ENCODE assay signal across 9 cellular contexts in genomic region chr7:43954524-43955228, GRCh38. TPM values are rescaled to one million over a fixed set of nuclear protein-coding genes. Genes with fewer than 3 reads are reported as not detected.
DNase-seq lines count a peak whose midpoint lies in the region; ATAC-seq and TF ChIP-seq lines count a peak whose summit lies in the region.
"Had no signal": no experiment of that assay in that cellular context is flagged by ENCODE, and none has a peak within 500 bp of the region (broad histone marks: within the 10 kb centered on the region; RNA-seq: fewer than 3 reads in every experiment).

No MANE protein-coding gene starts in this region.

- peaks cover 29% of the 10 kb centered on the region for H3K4me1 ChIP-seq in BLaER1

- H3K4me1 Mint-ChIP-seq in endothelial cell (ENCODE audit: unreplicated experiment), result peaks cover 20% of the 10 kb centered on the region

- peaks cover 2% of the 10 kb centered on the region for H3K27me3 Mint-ChIP-seq in endothelial cell (ENCODE audit: unreplicated experiment)

- no peak overlapping the region for H3K4me3 Mint-ChIP-seq in endothelial cell (ENCODE audit: unreplicated experiment)

- DNase-seq in HL-60 (ENCODE audit: low read depth in 1 of 2, low spot score in 1 of 2) (peak; percentile 17 to 54), SHP77 (lab: John Stamatoyannopoulos, UW) (peak; percentile 54 to 57), endothelial cell (ENCODE audit: low spot score) (peak; percentile 20), myocyte (ENCODE audit: low read depth) (peak; percentile 79), NOMO-1 treated with dmso at 0.1 percent for 144 hours (lab: John Stamatoyannopoulos, UW; ENCODE audit: unreplicated experiment) (no peak)

- no peaks in the 10 kb centered on the region for H3K9me3 Mint-ChIP-seq in endothelial cell (ENCODE audit: unreplicated experiment)

- H3K36me3 ChIP-seq in BLaER1, result peaks cover 39% of the 10 kb centered on the region

- H3K36me3 Mint-ChIP-seq in endothelial cell (ENCODE audit: low read depth, unreplicated experiment), result peaks cover 15% of the 10 kb centered on the region

- no peak for ATAC-seq in HG03565 (IDR thresholded peaks at IDR 0.05; ENCODE audit: unreplicated experiment)

- H3K27me3 ChIP-seq in BLaER1 (no peaks in the 10 kb centered on the region), HL-60 (ENCODE audit: insufficient read depth, poor library complexity, severe bottlenecking) (no peaks in the 10 kb centered on the region)

- TF ChIP-seq CTCF in GM12874 (IDR thresholded peaks at IDR 0.05; ENCODE audit: insufficient read depth, low read depth, low read length) (peak; percentile 59), HL-60 (IDR thresholded peaks at IDR 0.05; ENCODE audit: insufficient read depth, low read length) (peak; percentile 59), endothelial cell (IDR thresholded peaks at IDR 0.05; ENCODE audit: unreplicated experiment) (no peak)

- H3K4me2 ChIP-seq in BLaER1, result peak overlapping the region; percentile 72

- no peak overlapping the region for H3K27ac Mint-ChIP-seq in endothelial cell (ENCODE audit: unreplicated experiment)

- H4K20me1 ChIP-seq in BLaER1, result no peaks in the 10 kb centered on the region

- H3K9me3 ChIP-seq in BLaER1, result peaks cover 6% of the 10 kb centered on the region; the same call in 1 of the 2 replicates

- H3K4me3 ChIP-seq in BLaER1 (no peak overlapping the region), HL-60 (replicated peaks; ENCODE audit: insufficient read depth, low read length) (no peak overlapping the region)
- H3K4me3 ChIP-seq: SK-N-MC had no signal

- no peak overlapping the region for H3K9ac ChIP-seq in BLaER1

- H3K27ac ChIP-seq in BLaER1 (no peak overlapping the region), HL-60 (replicated peaks) (no peak overlapping the region)
- H3K27ac ChIP-seq: SK-N-MC had no signal

RNA-seq across cellular contexts. Expression of gene UBE2D4, which starts 28.4 kb away (rescaled TPM):
- total RNA-seq in endothelial cell (ENCODE audit: unreplicated experiment), result 9.3 TPM
- 63.4 and 70.0 TPM in 2 replicates for total RNA-seq in myocyte
- 49.9 TPM for polyA plus RNA-seq in myocyte (2012)

RNA-seq across cellular contexts. Expression of gene SPDYE1, which starts 43.0 kb away (rescaled TPM):
- not detected for total RNA-seq in endothelial cell (ENCODE audit: unreplicated experiment)
- not detected in 2 replicates for total RNA-seq in myocyte
- 0.48 TPM for polyA plus RNA-seq in myocyte (2012)

RNA-seq across cellular contexts. Expression of gene URGCP, which starts 48.3 kb away (rescaled TPM):
- total RNA-seq in endothelial cell (ENCODE audit: unreplicated experiment) (13.0 TPM), myocyte (33.8 and 41.6 TPM in 2 replicates)
- polyA plus RNA-seq in myocyte (2012), result 35.4 TPM
